17 cellular contexts compared by ENCODE assay signal in the genomic region with DNA sequence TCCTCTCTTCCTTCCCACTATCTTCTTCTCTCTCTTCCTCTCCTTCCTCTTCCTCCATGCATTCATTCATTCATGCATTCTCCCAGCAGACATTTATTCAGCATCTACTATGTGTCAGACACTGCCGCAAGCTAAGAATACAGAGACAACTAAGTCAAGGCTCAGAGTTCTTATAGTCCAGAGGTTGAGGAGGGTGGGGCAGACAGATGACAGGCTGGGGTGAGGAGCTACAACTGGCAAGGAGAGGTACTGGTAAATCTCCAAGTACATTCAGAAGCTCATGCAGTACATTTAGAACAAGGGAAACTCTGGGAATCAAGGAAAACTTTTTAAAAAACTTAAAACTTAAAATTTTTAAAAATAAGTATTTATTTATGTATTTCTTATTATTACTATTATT. TPM values are rescaled to one million over a fixed set of nuclear protein-coding genes. Genes with fewer than 3 reads are reported as not detected.
DNase-seq lines count a peak whose midpoint lies in the region; ATAC-seq and TF ChIP-seq lines count a peak whose summit lies in the region.
"Had no signal": no experiment of that assay in that cellular context is flagged by ENCODE, and none has a peak within 500 bp of the region (broad histone marks: within the 10 kb centered on the region; RNA-seq: fewer than 3 reads in every experiment).

No MANE protein-coding gene starts in this region.

- TF ChIP-seq POLR2A in spleen (IDR thresholded peaks at IDR 0.05) = no peak

- H3K36me3 ChIP-seq in mesodermal cell (ENCODE audit: control insufficient read depth, insufficient read depth, low read length) (no peaks in the 10 kb centered on the region), spleen (no peaks in the 10 kb centered on the region)
- H3K36me3 ChIP-seq: BE2C had no signal

- H3K27ac ChIP-seq in mesodermal cell (ENCODE audit: low read depth, low read length, severe bottlenecking) = peak overlapping the region; percentile 57
- peak overlapping the region in 7 of 8 donors; percentile 40 to 76 (median 57) for H3K27ac ChIP-seq in spleen

- WGBS in mesodermal cell (ENCODE audit: insufficient coverage in 2 of 2), 2 experiments = no CpG with 5 or more reads among the region's 1 CpG
- 89 to 100% (median 97%) methylated on average over 1 of the region's 1 CpG for WGBS in spleen, 5 donors

- H3K4me3 ChIP-seq in mesodermal cell (ENCODE audit: extremely low read depth, insufficient read depth, low read length, poor library complexity, severe bottlenecking) = no peak overlapping the region
- no peak overlapping the region for H3K4me3 ChIP-seq in spleen

- intact Hi-C loops in Right ventricle myocardium superior (cut with DNase I) (no loop called here), Right ventricle myocardium inferior (cut with DNase I) (no loop called here), spleen (cut with DNase I; ENCODE audit: low total_unique reads) (no loop called here)

- ATAC-seq in Right ventricle myocardium superior (ENCODE audit: poor library complexity) = peak; percentile 18
- ATAC-seq in Right ventricle myocardium inferior = no peak
- ATAC-seq in GM21717 (IDR thresholded peaks at IDR 0.05; ENCODE audit: unreplicated experiment) = no peak
- no peak for ATAC-seq in HG03521 (IDR thresholded peaks at IDR 0.05; ENCODE audit: unreplicated experiment)
- ATAC-seq: stimulated activated naive B cell treated with anti-CD40 and anti-IgM and Interleukin-4, amounts not matched to agents 10 μg/mL and 1 μg/mL and 100 μg/mL, for 72 hours; T-cell had no signal

- DNase-seq in Right ventricle myocardium superior (no peak), Right ventricle myocardium inferior (ENCODE audit: missing footprints) (no peak), spleen (no peak), SW480 (ENCODE audit: low spot score) (no peak)
- no peak for DNase-seq in activated CD4-positive, alpha-beta T cell treated with anti-CD3 and anti-CD28 coated beads, Interleukin-2, amount 50 U/mL, for 1 hour
- DNase-seq: 8988T; activated CD4-positive, alpha-beta T cell treated with anti-CD3 and anti-CD28 coated beads, Interleukin-2, amount 10 ng/mL, durations not matched to agents 7 days and 5 days; activated naive CD4-positive, alpha-beta T cell; BE2C; Calu3; mammary epithelial cell; NCI-H2029 treated with DMSO at 0.1 percent for 48 hours; stimulated activated naive B cell treated with anti-CD40 and anti-IgM and Interleukin-4, amounts not matched to agents 10 μg/mL and 1 μg/mL and 100 μg/mL, for 72 hours; T-cell had no signal

- H3K9me3 ChIP-seq in mesodermal cell (ENCODE audit: control insufficient read depth, low read length) (no peaks in the 10 kb centered on the region), spleen (peaks cover 0 to 9% (median 3%) of the 10 kb centered on the region in 8 donors)
- H3K9me3 ChIP-seq: BE2C had no signal

- no peak for TF ChIP-seq CTCF in spleen (IDR thresholded peaks at IDR 0.05 in 8 of 11, conservative IDR thresholded peaks at IDR 0.05 in 3 of 11)

- H3K4me1 ChIP-seq in mesodermal cell (ENCODE audit: control insufficient read depth, insufficient read depth, low read length, poor library complexity, severe bottlenecking) (peaks cover 29% of the 10 kb centered on the region), spleen (peaks cover 0 to 51% (median 20%) of the 10 kb centered on the region in 6 donors)

- H3K27me3 ChIP-seq in spleen (replicated peaks in 1 of 7) = peaks cover 0 to 6% (median 0%) of the 10 kb centered on the region in 7 donors
- H3K27me3 ChIP-seq: BE2C had no signal

RNA-seq across cellular contexts. Expression of a gene that starts 56.4 kb away (rescaled TPM):
- 5.9 TPM for total RNA-seq in Right ventricle myocardium superior
- total RNA-seq in Right ventricle myocardium inferior = 7.7 TPM
- 16.6 TPM for polyA plus RNA-seq in mesodermal cell (2013, experiment 1 of 2)
- polyA plus RNA-seq in mesodermal cell (2013, experiment 2 of 2) = 18.2 TPM
- 10 to 100 TPM; 11.6 to 30.0 (median 21.1) TPM for total RNA-seq in spleen
- polyA plus RNA-seq in spleen = 1 to 10 TPM; 4.5 to 8.4 (median 4.9) TPM
- total RNA-seq: activated CD4-positive, alpha-beta T cell treated with anti-CD3 and anti-CD28 coated beads, Interleukin-2, amount 10 ng/mL, durations not matched to agents 7 days and 5 days; Calu3 had no signal
- polyA plus RNA-seq: mammary epithelial cell had no signal
